ENCODE assay signal across 8 cellular contexts in genomic region chrX:283115-283845, GRCh38. TPM values are rescaled to one million over a fixed set of nuclear protein-coding genes. Genes with fewer than 3 reads are reported as not detected.
DNase-seq lines count a peak whose midpoint lies in the region; ATAC-seq, FAIRE-seq and TF ChIP-seq lines count a peak whose summit lies in the region.

No MANE protein-coding gene starts in this region.

- peak overlapping the region; percentile 81 for H3K9ac ChIP-seq in keratinocyte (ENCODE audit: control insufficient read depth, extremely low read depth, insufficient read depth, low read length)

- no peak for TF ChIP-seq POLR2A in breast epithelium (IDR thresholded peaks at IDR 0.05)

- peak overlapping the region; percentile 99 for H2AFZ ChIP-seq in keratinocyte (ENCODE audit: control insufficient read depth, low read length)

- DNase-seq in SW480 (ENCODE audit: low spot score) (peak; percentile 84), breast epithelium (ENCODE audit: low spot score in 2 of 2) (peak; percentile 89), keratinocyte (ENCODE audit: low read depth, low spot score) (no peak), NCI-H2029 (lab: John Stamatoyannopoulos, UW) (no peak)
- peak; percentile 70 to 74 for DNase-seq in stimulated activated CD4-positive, alpha-beta T cell treated with anti-CD3 and anti-CD28 coated beads, Interleukin-1b, Interleukin-23, amount 100 ng/mL, for 1 hour (ENCODE audit: low read depth in 2 of 2)
- DNase-seq in effector CD8-positive, alpha-beta T cell (lab: John Stamatoyannopoulos, UW), result no peak

- H3K4me3 ChIP-seq in breast epithelium (peak overlapping the region; percentile 43 to 75 (median 55)), keratinocyte (ENCODE audit: control insufficient read depth in 2 of 3, extremely low read depth in 1 of 3, insufficient read depth in 2 of 3, low read depth in 1 of 3, low read length in 3 of 3) (peak overlapping the region; percentile 35 to 91 (median 75))

- ATAC-seq in GM18508 (IDR thresholded peaks at IDR 0.05; ENCODE audit: insufficient read depth, unreplicated experiment) (peak; percentile 98), HG02970 (IDR thresholded peaks at IDR 0.05; ENCODE audit: low FRiP score, unreplicated experiment) (peak; percentile 98)

- dilution Hi-C loops in keratinocyte (cut with MboI; ENCODE audit: extremely low pct_ligation_motif_present, low sequenced_read_pairs), result no loop called here

- H3K36me3 ChIP-seq in breast epithelium (no peaks in the 10 kb centered on the region), keratinocyte (ENCODE audit: control insufficient read depth in 2 of 2, extremely low read depth in 1 of 2, insufficient read depth in 2 of 2, low read length in 2 of 2) (peaks cover 4 to 22% of the 10 kb centered on the region in 2 experiments)

- TF ChIP-seq CTCF in breast epithelium (IDR thresholded peaks at IDR 0.05) (no peak), keratinocyte (optimal IDR thresholded peaks at IDR 0.05 in 1 of 3, IDR thresholded peaks at IDR 0.05 in 1 of 3, conservative IDR thresholded peaks at IDR 0.05 in 1 of 3; ENCODE audit: extremely low read depth in 1 of 3, insufficient read depth in 2 of 3, low read length in 3 of 3) (no peak)

- H3K27ac ChIP-seq in breast epithelium (peak overlapping the region; percentile 73 to 82), keratinocyte (ENCODE audit: control insufficient read depth, insufficient read depth, low read length) (peak overlapping the region; percentile 82)

- H3K79me2 ChIP-seq in keratinocyte (ENCODE audit: control insufficient read depth, insufficient read depth, low read length), result peaks cover 5% of the 10 kb centered on the region

- FAIRE-seq in keratinocyte (lab: Jason Lieb, UNC), result peak; percentile 94

- H3K4me1 ChIP-seq in breast epithelium, result no peaks in the 10 kb centered on the region
- peaks cover 6% of the 10 kb centered on the region for H3K4me1 ChIP-seq in keratinocyte (ENCODE audit: control insufficient read depth, extremely low read depth, insufficient read depth, low read length)

- H3K9me3 ChIP-seq in breast epithelium (no peaks in the 10 kb centered on the region), keratinocyte (ENCODE audit: control insufficient read depth, low read depth, low read length) (peaks cover 5% of the 10 kb centered on the region)

- no peaks in the 10 kb centered on the region for H4K20me1 ChIP-seq in keratinocyte (ENCODE audit: control insufficient read depth, extremely low read depth, insufficient read depth, low read length)

- peak overlapping the region; percentile 94 for H3K4me2 ChIP-seq in keratinocyte (ENCODE audit: control insufficient read depth, extremely low read depth, insufficient read depth, low read depth, low read length)

- H3K27me3 ChIP-seq in breast epithelium (no peaks in the 10 kb centered on the region), keratinocyte (ENCODE audit: control insufficient read depth, extremely low read depth, insufficient read depth, low read length) (no peaks in the 10 kb centered on the region)

- H3K9me1 ChIP-seq in keratinocyte (ENCODE audit: control insufficient read depth, extremely low read depth, insufficient read depth, low read length), result no peaks in the 10 kb centered on the region

- intact Hi-C loops in breast epithelium (cut with DNase I; ENCODE audit: low total_unique reads), result no loop called here

RNA-seq across cellular contexts. Expression of gene PLCXD1, which starts 2.1 kb away (rescaled TPM):
- 10 to 100 TPM; 10.5 to 15.5 (median 12.3) TPM for total RNA-seq in breast epithelium
- polyA plus RNA-seq in keratinocyte, result 6.3 to 7.1 TPM (median 6.5 TPM) in 3 replicates
- polyA plus RNA-seq in keratinocyte (2011; ENCODE audit: low read depth), result 29.2 TPM
- polyA plus RNA-seq in keratinocyte (2011; cell fraction: cytosol; rRNA removed), result 2.7 and 3.9 TPM in 2 replicates
- 9.7 and 13.2 TPM in 2 replicates for polyA plus RNA-seq in keratinocyte (2011; cell fraction: nucleus; rRNA removed)
- polyA plus RNA-seq in keratinocyte (2012; ENCODE audit: low replicate concordance), result 7.6 and 37.3 TPM in 2 replicates
- polyA minus RNA-seq in keratinocyte, result 10.5 to 31.5 TPM (median 12.1 TPM) in 3 replicates
- 9.6 TPM for polyA minus RNA-seq in keratinocyte (2011; cell fraction: cytosol; rRNA and poly(A)+ RNA removed)
- 8.2 and 13.7 TPM in 2 replicates for polyA minus RNA-seq in keratinocyte (2011; cell fraction: nucleus; rRNA and poly(A)+ RNA removed)

RNA-seq across cellular contexts. Expression of gene GTPBP6, which starts 35.3 kb away (rescaled TPM):
- total RNA-seq in breast epithelium, result 10 to 100 TPM; 25.5 to 45.9 (median 27.2) TPM
- polyA plus RNA-seq in keratinocyte, result 16.7 to 22.7 TPM (median 20.2 TPM) in 3 replicates
- 12.3 TPM for polyA plus RNA-seq in keratinocyte (2011; ENCODE audit: low read depth)
- 8.5 and 22.3 TPM in 2 replicates for polyA plus RNA-seq in keratinocyte (2011; cell fraction: cytosol; rRNA removed)
- 19.9 and 24.8 TPM in 2 replicates for polyA plus RNA-seq in keratinocyte (2011; cell fraction: nucleus; rRNA removed)
- 23.3 and 34.1 TPM in 2 replicates for polyA plus RNA-seq in keratinocyte (2012; ENCODE audit: low replicate concordance)
- polyA minus RNA-seq in keratinocyte, result 10.0 to 15.1 TPM (median 10.9 TPM) in 3 replicates
- polyA minus RNA-seq in keratinocyte (2011; cell fraction: cytosol; rRNA and poly(A)+ RNA removed), result 36.6 TPM
- polyA minus RNA-seq in keratinocyte (2011; cell fraction: nucleus; rRNA and poly(A)+ RNA removed), result 11.4 and 12.3 TPM in 2 replicates

Comparison
In these comparisons a context has a peak if more than half of its experiments do, and no peak if none do; other contexts are left out.
1. DNase-seq: peak in SW480 (single experiment), breast epithelium (2 of 2) and stimulated activated CD4-positive, alpha-beta T cell treated with anti-CD3 and anti-CD28 coated beads, Interleukin-1b, Interleukin-23, amount 100 ng/mL, for 1 hour (2 of 2); none in keratinocyte (single experiment), effector CD8-positive, alpha-beta T cell (single experiment) and NCI-H2029 (single experiment).